In genomic region chr2:216485745-216486144, GRCh38 we compare ENCODE assay signal across 27 cellular contexts. TPM values are rescaled to one million over a fixed set of nuclear protein-coding genes. Genes with fewer than 3 reads are reported as not detected.
DNase-seq lines count a peak whose midpoint lies in the region; ATAC-seq, FAIRE-seq and TF ChIP-seq lines count a peak whose summit lies in the region.
"Had no signal": no experiment of that assay in that cellular context is flagged by ENCODE, and none has a peak within 500 bp of the region (broad histone marks: within the 10 kb centered on the region; RNA-seq: fewer than 3 reads in every experiment).

No MANE protein-coding gene starts in this region.

- no peaks in the 10 kb centered on the region for H3K4me1 ChIP-seq in DND-41 (ENCODE audit: insufficient read depth, low read length)
- peaks cover 10% of the 10 kb centered on the region for H3K4me1 ChIP-seq in astrocyte (ENCODE audit: insufficient read depth, low read length)
- no peaks in the 10 kb centered on the region for H3K4me1 ChIP-seq in naive thymus-derived CD4-positive, alpha-beta T cell (ENCODE audit: control insufficient read depth in 2 of 2, insufficient read depth in 2 of 2, low read length in 2 of 2)
- H3K4me1 ChIP-seq in mesenchymal stem cell (ENCODE audit: control insufficient read depth, insufficient read depth, low read depth, low read length) = no peaks in the 10 kb centered on the region
- H3K4me1 ChIP-seq: body of pancreas had no signal

- no peak overlapping the region for H3K23ac ChIP-seq in mesenchymal stem cell (ENCODE audit: low read length in 2 of 2)

- no peaks in the 10 kb centered on the region for H3K9me3 Mint-ChIP-seq in astrocyte (ENCODE audit: unreplicated experiment)
- H3K9me3 Mint-ChIP-seq in naive thymus-derived CD4-positive, alpha-beta T cell = no peaks in the 10 kb centered on the region
- H3K9me3 Mint-ChIP-seq in effector memory CD8-positive, alpha-beta T cell = no peaks in the 10 kb centered on the region
- H3K9me3 Mint-ChIP-seq: activated CD4-positive, alpha-beta T cell treated with anti-CD3 and anti-CD28 coated beads, Interleukin-2, amount 10 ng/mL, durations not matched to agents 7 days and 5 days; activated T-cell treated with anti-CD3 and anti-CD28 coated beads, Interleukin-2, amount 50 U/mL, for 4 hours; GM23338; WTC11 had no signal

- H3K9me3 ChIP-seq in DND-41 (ENCODE audit: insufficient read depth, low read length, severe bottlenecking) (no peaks in the 10 kb centered on the region), astrocyte (ENCODE audit: insufficient read depth, low read depth, low read length) (no peaks in the 10 kb centered on the region), mesenchymal stem cell (ENCODE audit: control insufficient read depth, low read length) (no peaks in the 10 kb centered on the region)
- H3K9me3 ChIP-seq in naive thymus-derived CD4-positive, alpha-beta T cell (ENCODE audit: control insufficient read depth in 2 of 3, low read length in 3 of 3) = no peaks in the 10 kb centered on the region
- H3K9me3 ChIP-seq: body of pancreas had no signal

- no peak overlapping the region for H2BK120ac ChIP-seq in mesenchymal stem cell (ENCODE audit: low read depth, low read length)

- H2BK5ac ChIP-seq in mesenchymal stem cell (ENCODE audit: low read depth, low read length, poor library complexity, severe bottlenecking) = no peak overlapping the region

- H3K4me3 Mint-ChIP-seq in astrocyte (ENCODE audit: unreplicated experiment) = peak overlapping the region; percentile 57
- no peak overlapping the region for H3K4me3 Mint-ChIP-seq in naive thymus-derived CD4-positive, alpha-beta T cell
- no peak overlapping the region for H3K4me3 Mint-ChIP-seq in effector memory CD8-positive, alpha-beta T cell
- H3K4me3 Mint-ChIP-seq: activated CD4-positive, alpha-beta T cell treated with anti-CD3 and anti-CD28 coated beads, Interleukin-2, amount 10 ng/mL, durations not matched to agents 7 days and 5 days; activated T-cell treated with anti-CD3 and anti-CD28 coated beads, Interleukin-2, amount 50 U/mL, for 4 hours; GM23338; WTC11 had no signal

- no peak overlapping the region for H3K4me2 ChIP-seq in DND-41 (ENCODE audit: insufficient read depth, low read length)
- no peak overlapping the region for H3K4me2 ChIP-seq in astrocyte (ENCODE audit: low read length)
- H3K4me2 ChIP-seq in mesenchymal stem cell (ENCODE audit: low read length, poor library complexity, severe bottlenecking) = no peak overlapping the region
- H3K4me2 ChIP-seq: GM23338 had no signal

- no peak overlapping the region for H3K18ac ChIP-seq in mesenchymal stem cell (ENCODE audit: low read depth in 1 of 2, low read length in 2 of 2)

- H3K36me3 Mint-ChIP-seq in astrocyte (ENCODE audit: low read depth, unreplicated experiment) = peaks cover 4% of the 10 kb centered on the region
- H3K36me3 Mint-ChIP-seq in naive thymus-derived CD4-positive, alpha-beta T cell = peaks cover 3 to 23% (median 15%) of the 10 kb centered on the region in 5 donors
- peaks cover 14% of the 10 kb centered on the region for H3K36me3 Mint-ChIP-seq in effector memory CD8-positive, alpha-beta T cell (ENCODE audit: insufficient read depth)

- no peak overlapping the region for H2BK15ac ChIP-seq in mesenchymal stem cell (ENCODE audit: low read depth, poor library complexity, severe bottlenecking)

- H4K91ac ChIP-seq in mesenchymal stem cell (ENCODE audit: low read length) = no peak overlapping the region

- H3K27ac ChIP-seq in DND-41 (ENCODE audit: low read length) = no peak overlapping the region
- H3K27ac ChIP-seq in astrocyte (ENCODE audit: low read depth, low read length) = no peak overlapping the region
- H3K27ac ChIP-seq in naive thymus-derived CD4-positive, alpha-beta T cell (ENCODE audit: low read depth, low read length) = no peak overlapping the region
- no peak overlapping the region for H3K27ac ChIP-seq in mesenchymal stem cell (ENCODE audit: low read length, poor library complexity, severe bottlenecking)
- H3K27ac ChIP-seq: C4-2B had no signal

- no peak for TF ChIP-seq CTCF in DND-41 (IDR thresholded peaks at IDR 0.05; ENCODE audit: borderline replicate concordance, extremely low read depth, low read length, poor library complexity, severe bottlenecking)
- no peak for TF ChIP-seq CTCF in NB4 (IDR thresholded peaks at IDR 0.05; ENCODE audit: low read depth, low read length)
- no peak for TF ChIP-seq CTCF in astrocyte (IDR thresholded peaks at IDR 0.05; ENCODE audit: insufficient read depth, low read depth, low read length)

- H2AK5ac ChIP-seq in mesenchymal stem cell (ENCODE audit: low read length, severe bottlenecking) = no peak overlapping the region

- H2AFZ ChIP-seq in DND-41 (ENCODE audit: low read depth, low read length) (no peak overlapping the region), astrocyte (ENCODE audit: low read depth, low read length) (no peak overlapping the region), mesenchymal stem cell (ENCODE audit: low read depth, low read length) (no peak overlapping the region)
- H2AFZ ChIP-seq: GM23338 had no signal

- peaks cover 18% of the 10 kb centered on the region for H3K4me1 Mint-ChIP-seq in astrocyte (ENCODE audit: low read depth, unreplicated experiment)
- peaks cover 0 to 6% (median 0%) of the 10 kb centered on the region in 7 donors for H3K4me1 Mint-ChIP-seq in naive thymus-derived CD4-positive, alpha-beta T cell
- H3K4me1 Mint-ChIP-seq in effector memory CD8-positive, alpha-beta T cell (ENCODE audit: low read depth in 2 of 2) = no peaks in the 10 kb centered on the region
- H3K4me1 Mint-ChIP-seq: GM23338, WTC11 had no signal

- intact Hi-C loops in naive thymus-derived CD4-positive, alpha-beta T cell (cut with micrococcal nuclease) = no loop called here

- no peak overlapping the region for H3K4ac ChIP-seq in mesenchymal stem cell (ENCODE audit: low read depth in 1 of 2, low read length in 2 of 2)

- H3K4me3 ChIP-seq in DND-41 (ENCODE audit: low read depth in 1 of 2, low read length in 2 of 2) (no peak overlapping the region), NB4 (ENCODE audit: low read depth, low read length) (no peak overlapping the region), astrocyte (ENCODE audit: insufficient read depth, low read depth, low read length) (no peak overlapping the region), mesenchymal stem cell (ENCODE audit: insufficient read depth in 1 of 2, low read depth in 1 of 2, low read length in 2 of 2) (no peak overlapping the region)
- H3K4me3 ChIP-seq in naive thymus-derived CD4-positive, alpha-beta T cell (ENCODE audit: low read length) = no peak overlapping the region
- H3K4me3 ChIP-seq: body of pancreas, GM23338, lung had no signal

- POLR2A ChIA-PET in naive thymus-derived CD4-positive, alpha-beta T cell (lab: Charles Lee) = interaction anchor here (1.1 kb wide), 1 partner anchor 13 kb away, joined by 3 read pairs; the partner anchor contains the start of gene RPL37A

- H3K79me1 ChIP-seq in mesenchymal stem cell (replicated peaks; ENCODE audit: low read length, poor library complexity, severe bottlenecking) = no peaks in the 10 kb centered on the region

- no peak for FAIRE-seq in astrocyte (lab: Jason Lieb, UNC)
- FAIRE-seq: D721Med had no signal

- ATAC-seq in DND-41 (ENCODE audit: insufficient read depth, low read depth) (0 out of 3 replicates have a peak, but pooled peaks have one; percentile 12), esophagus mucosa (no peak)
- ATAC-seq in naive thymus-derived CD4-positive, alpha-beta T cell = peak; percentile 65
- ATAC-seq in effector memory CD8-positive, alpha-beta T cell (replicated peaks) = no peak
- ATAC-seq: activated T-cell treated with anti-CD3 and anti-CD28 coated beads, Interleukin-2, amount 50 U/mL, for 4 hours; body of pancreas; GM23338; WTC11 had no signal

- 93% methylated on average over 5 of the region's 5 CpGs for WGBS in mesenchymal stem cell

- H3K79me2 ChIP-seq in DND-41 (ENCODE audit: insufficient read depth, low read length) = no peaks in the 10 kb centered on the region
- no peaks in the 10 kb centered on the region for H3K79me2 ChIP-seq in astrocyte (ENCODE audit: insufficient read depth, low read length)

- H4K8ac ChIP-seq in mesenchymal stem cell (ENCODE audit: low read length) = no peak overlapping the region

- no peak overlapping the region for H3K14ac ChIP-seq in mesenchymal stem cell (ENCODE audit: low read length in 2 of 2)

- peak; percentile 22 for TF ChIP-seq POLR2A in NB4 (IDR thresholded peaks at IDR 0.05; ENCODE audit: extremely low read depth, insufficient read length)

- H4K20me1 ChIP-seq in DND-41 (ENCODE audit: insufficient read depth, low read length) (no peaks in the 10 kb centered on the region), astrocyte (ENCODE audit: insufficient read depth, low read length) (no peaks in the 10 kb centered on the region)

- H3K27me3 ChIP-seq in DND-41 (ENCODE audit: insufficient read depth, low read length, poor library complexity) = no peaks in the 10 kb centered on the region
- H3K27me3 ChIP-seq in astrocyte (ENCODE audit: insufficient read depth, low read length) = no peaks in the 10 kb centered on the region
- H3K27me3 ChIP-seq in naive thymus-derived CD4-positive, alpha-beta T cell (ENCODE audit: control insufficient read depth in 2 of 2, insufficient read depth in 2 of 2, low read length in 2 of 2) = no peaks in the 10 kb centered on the region
- H3K27me3 ChIP-seq in mesenchymal stem cell (ENCODE audit: control insufficient read depth in 1 of 2, insufficient read depth in 1 of 2, low read length in 2 of 2) = no peaks in the 10 kb centered on the region
- H3K27me3 ChIP-seq: body of pancreas had no signal

- CTCF ChIA-PET in naive thymus-derived CD4-positive, alpha-beta T cell (lab: Charles Lee) = no interaction called here

- peaks cover 14% of the 10 kb centered on the region; the same call in 1 of the 2 replicates for H3K36me3 ChIP-seq in DND-41 (ENCODE audit: insufficient read depth, low read length)
- peaks cover 10% of the 10 kb centered on the region for H3K36me3 ChIP-seq in astrocyte (ENCODE audit: insufficient read depth, low read length)
- peaks cover 0 to 10% (median 0%) of the 10 kb centered on the region in 3 experiments for H3K36me3 ChIP-seq in naive thymus-derived CD4-positive, alpha-beta T cell (ENCODE audit: control insufficient read depth in 2 of 3, insufficient read depth in 3 of 3, low read length in 3 of 3)
- H3K36me3 ChIP-seq in mesenchymal stem cell (ENCODE audit: control insufficient read depth in 1 of 2, insufficient read depth in 2 of 2, low read depth in 1 of 2, low read length in 2 of 2) = peaks cover 2 to 20% of the 10 kb centered on the region in 2 experiments

- no peak overlapping the region for H2BK12ac ChIP-seq in mesenchymal stem cell (ENCODE audit: low read length in 2 of 2)

- H3K27ac Mint-ChIP-seq in astrocyte (ENCODE audit: unreplicated experiment) = no peak overlapping the region
- peak overlapping the region in 1 of 9 donors; percentile 80 for H3K27ac Mint-ChIP-seq in naive thymus-derived CD4-positive, alpha-beta T cell
- no peak overlapping the region for H3K27ac Mint-ChIP-seq in effector memory CD8-positive, alpha-beta T cell
- H3K27ac Mint-ChIP-seq: activated CD4-positive, alpha-beta T cell treated with anti-CD3 and anti-CD28 coated beads, Interleukin-2, amount 10 ng/mL, durations not matched to agents 7 days and 5 days; GM23338; progenitor cell of endocrine pancreas; WTC11 had no signal

- H3K9ac ChIP-seq in DND-41 (ENCODE audit: low read depth, low read length) (no peak overlapping the region), astrocyte (ENCODE audit: low read length) (no peak overlapping the region), mesenchymal stem cell (ENCODE audit: low read length) (no peak overlapping the region)

- DNase-seq in DND-41 = no peak
- peak; percentile 92 for DNase-seq in NB4 (ENCODE audit: low read depth)
- DNase-seq in astrocyte (ENCODE audit: low read depth) = no peak
- DNase-seq in naive thymus-derived CD4-positive, alpha-beta T cell = no peak
- DNase-seq in mesenchymal stem cell = no peak
- no peak for DNase-seq in effector memory CD8-positive, alpha-beta T cell
- DNase-seq in DMS 273 treated with DMSO at 0.1 percent for 48 hours (lab: John Stamatoyannopoulos, UW) = no peak
- DNase-seq: activated CD4-positive, alpha-beta T cell treated with anti-CD3 and anti-CD28 coated beads, Interleukin-2, amount 10 ng/mL, durations not matched to agents 7 days and 5 days; activated T-cell treated with anti-CD3 and anti-CD28 coated beads, Interleukin-2, amount 50 U/mL, for 4 hours; cerebellar nuclear complex; EL; islet precursor cell; NCI-H1105; NCI-H1930; NCI-H524 treated with DMSO at 0.1 percent for 48 hours; stimulated activated CD4-positive, alpha-beta T cell treated with anti-CD3 and anti-CD28 coated beads, Interleukin-15, amount 100 ng/mL, for 24 hours; stimulated activated naive CD4-positive, alpha-beta T cell; SW 1271; T1000 had no signal

- no peaks in the 10 kb centered on the region for H3K27me3 Mint-ChIP-seq in astrocyte (ENCODE audit: low read depth, unreplicated experiment)
- H3K27me3 Mint-ChIP-seq in naive thymus-derived CD4-positive, alpha-beta T cell = no peaks in the 10 kb centered on the region
- H3K27me3 Mint-ChIP-seq in effector memory CD8-positive, alpha-beta T cell = no peaks in the 10 kb centered on the region
- H3K27me3 Mint-ChIP-seq: activated CD4-positive, alpha-beta T cell treated with anti-CD3 and anti-CD28 coated beads, Interleukin-2, amount 10 ng/mL, durations not matched to agents 7 days and 5 days; progenitor cell of endocrine pancreas had no signal

RNA-seq across cellular contexts. Expression of gene RPL37A, which starts 12.9 kb away (rescaled TPM):
- 2,566 and 2,632 TPM in 2 replicates for total RNA-seq in astrocyte
- 1,000 to 10,000 TPM; 2,173 to 3,712 (median 3,236) TPM for total RNA-seq in naive thymus-derived CD4-positive, alpha-beta T cell
- 1,000 to 10,000 TPM; 3,585 to 4,840 TPM for polyA plus RNA-seq in naive thymus-derived CD4-positive, alpha-beta T cell
- polyA plus RNA-seq in mesenchymal stem cell (2013, experiment 1 of 2) = 9,229 TPM
- 8,918 TPM for polyA plus RNA-seq in mesenchymal stem cell (2013, experiment 2 of 2)
- 2,683 TPM for total RNA-seq in esophagus mucosa

Comparison
In these comparisons a context has a peak if more than half of its experiments do, and no peak if none do; other contexts are left out.
1. ATAC-seq: peak in DND-41 (single experiment) and naive thymus-derived CD4-positive, alpha-beta T cell (single experiment); none in effector memory CD8-positive, alpha-beta T cell (single experiment) and esophagus mucosa (single experiment).